1 cellular context compared by ENCODE assay signal in the genomic region with DNA sequence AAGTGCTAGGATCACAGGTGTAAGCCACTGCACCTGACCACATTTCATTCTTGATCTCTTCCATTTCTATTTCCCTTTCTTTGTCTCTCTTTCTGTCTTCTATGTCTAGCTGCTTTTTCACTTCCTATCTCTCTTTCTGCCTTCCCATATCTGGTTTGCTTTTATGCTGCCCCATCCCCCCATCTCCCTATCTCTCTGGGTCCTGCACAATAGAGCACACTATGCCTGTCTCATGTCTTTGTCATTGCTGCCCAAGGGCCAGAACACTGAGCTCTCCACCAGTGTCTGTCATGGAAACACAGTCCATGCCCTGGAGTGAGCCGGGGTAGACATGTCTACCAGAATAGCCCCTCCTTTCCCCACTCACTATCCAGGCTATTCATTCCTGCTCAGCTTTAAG.
TF ChIP-seq lines count a peak whose summit lies in the region.

No MANE protein-coding gene starts in this region.

TF ChIP-seq in H1, 55 proteins besides CTCF, POLR2A, EP300 and RAD21:
- TF ChIP-seq CHD1 (IDR thresholded peaks at IDR 0.05; ENCODE audit: low read depth, low read length): no peak
